In the genomic region with DNA sequence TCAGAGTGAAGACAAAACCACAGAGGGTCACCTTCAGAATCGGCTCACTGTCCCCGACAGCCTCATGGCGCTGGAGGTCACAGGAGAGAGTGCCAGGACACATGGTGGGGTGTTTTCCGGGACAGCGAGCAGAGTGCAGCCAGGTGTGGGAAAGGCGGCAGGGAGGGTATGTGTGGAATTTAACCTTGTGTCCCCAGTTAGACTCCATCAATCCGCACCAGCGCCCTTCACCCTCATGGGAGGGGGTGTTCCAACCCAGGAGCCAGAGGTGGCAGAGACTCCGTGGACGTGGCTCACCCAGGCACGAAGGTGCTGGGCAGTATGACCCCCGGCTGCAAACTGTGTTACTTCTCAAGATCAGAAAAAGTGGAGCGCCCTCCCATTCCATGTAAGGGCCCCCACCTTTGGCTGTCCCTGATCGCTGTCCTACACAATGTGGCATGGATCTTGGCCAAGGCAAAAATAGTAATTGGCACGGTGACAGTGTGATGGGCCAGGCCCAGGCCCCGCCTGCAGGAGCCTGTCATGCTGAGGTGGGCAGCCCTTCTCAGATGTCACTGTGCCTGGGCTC, we compare ENCODE assay signal across 11 cellular contexts.
A peak's percentile ranks its signal among the peaks of the same experiment; 100 is the strongest.
DNase-seq lines count a peak whose midpoint lies in the region; ATAC-seq, FAIRE-seq and TF ChIP-seq lines count a peak whose summit lies in the region.
"Had no signal": no experiment of that assay in that cellular context is flagged by ENCODE, and none has a peak within 500 bp of the region (broad histone marks: within the 10 kb centered on the region; RNA-seq: fewer than 3 reads in every experiment).

No MANE protein-coding gene starts in this region.

- WGBS in heart left ventricle, 4 donors = 38 to 69% (median 62%) methylated on average over 16 of the region's 16 CpGs
- WGBS in pancreas, 2 donors = 55 to 63% methylated on average over 16 of the region's 16 CpGs

- H3K9me3 ChIP-seq in DND-41 (ENCODE audit: insufficient read depth, low read length, severe bottlenecking) (no peaks in the 10 kb centered on the region), heart left ventricle (no peaks in the 10 kb centered on the region), pancreas (no peaks in the 10 kb centered on the region)

- H3K36me3 ChIP-seq in DND-41 (ENCODE audit: insufficient read depth, low read length) = no peaks in the 10 kb centered on the region
- no peaks in the 10 kb centered on the region for H3K36me3 ChIP-seq in heart left ventricle
- H3K36me3 ChIP-seq in pancreas = no peaks in the 10 kb centered on the region

- peaks cover 42% of the 10 kb centered on the region for H4K20me1 ChIP-seq in DND-41 (ENCODE audit: insufficient read depth, low read length)

- peaks cover 55% of the 10 kb centered on the region for H3K4me1 ChIP-seq in DND-41 (ENCODE audit: insufficient read depth, low read length)
- H3K4me1 ChIP-seq in heart left ventricle = peaks cover 11 to 47% (median 38%) of the 10 kb centered on the region in 12 donors
- H3K4me1 ChIP-seq in pancreas = peaks cover 0 to 3% (median 0%) of the 10 kb centered on the region in 3 donors

- no peak for TF ChIP-seq POLR2A in heart left ventricle (IDR thresholded peaks at IDR 0.05)

- no peak overlapping the region for H2AFZ ChIP-seq in DND-41 (ENCODE audit: low read depth, low read length)

- ATAC-seq in DND-41 (ENCODE audit: insufficient read depth, low read depth) (peak; percentile 23), heart left ventricle (peak; percentile 83 to 91 (median 88)), pancreas (peak; percentile 55 to 80 (median 74))
- ATAC-seq: T-helper 17 cell had no signal

- intact Hi-C loops in heart left ventricle (cut with DNase I) (no loop called here), pancreas (cut with DNase I) (no loop called here)

- no peak overlapping the region for H3K9ac ChIP-seq in DND-41 (ENCODE audit: low read depth, low read length)

- H3K27ac ChIP-seq in DND-41 (ENCODE audit: low read length) (peak overlapping the region; percentile 68), heart left ventricle (peak overlapping the region; percentile 65 to 96 (median 84)), pancreas (peak overlapping the region; percentile 35 to 64 (median 50))

- no peaks in the 10 kb centered on the region for H3K27me3 ChIP-seq in DND-41 (ENCODE audit: insufficient read depth, low read length, poor library complexity)
- no peaks in the 10 kb centered on the region for H3K27me3 ChIP-seq in heart left ventricle
- H3K27me3 ChIP-seq in pancreas = no peaks in the 10 kb centered on the region

- TF ChIP-seq CTCF in DND-41 (IDR thresholded peaks at IDR 0.05; ENCODE audit: borderline replicate concordance, extremely low read depth, low read length, poor library complexity, severe bottlenecking) = no peak
- TF ChIP-seq CTCF in heart left ventricle (IDR thresholded peaks at IDR 0.05) = no peak
- TF ChIP-seq CTCF in pancreas (IDR thresholded peaks at IDR 0.05) = no peak

- H3K4me2 ChIP-seq in DND-41 (ENCODE audit: insufficient read depth, low read length) = no peak overlapping the region

- no peak for FAIRE-seq in pancreas (lab: Jason Lieb, UNC)

- H3K4me3 ChIP-seq in DND-41 (ENCODE audit: low read depth in 1 of 2, low read length in 2 of 2) (no peak overlapping the region), heart left ventricle (peak overlapping the region in 1 of 12 donors; percentile 2), pancreas (no peak overlapping the region)

- DNase-seq in DND-41 = no peak
- DNase-seq in NCI-H2107 treated with DMSO at 0.1 percent for 48 hours (lab: John Stamatoyannopoulos, UW; ENCODE audit: unreplicated experiment) = peak; percentile 98
- DNase-seq in heart left ventricle = peak; percentile 71 to 80 (median 76)
- DNase-seq in pancreas = peak in 5 of 6 donors; percentile 43 to 54 (median 49)
- DNase-seq in NCI-H187 treated with DMSO at 0.1 percent for 48 hours (lab: John Stamatoyannopoulos, UW) = no peak
- no peak for DNase-seq in stimulated activated CD8-positive, alpha-beta memory T cell treated with anti-CD3 and anti-CD28 coated beads, Interleukin-4, amount 100 ng/mL, for 48 hours
- no peak for DNase-seq in SKM-1 (lab: John Stamatoyannopoulos, UW; ENCODE audit: unreplicated experiment)
- DNase-seq in RKO (ENCODE audit: low spot score) = no peak
- DNase-seq: activated CD4-positive, alpha-beta T cell treated with anti-CD3 and anti-CD28 coated beads, Interleukin-2, amount 50 U/mL, for 4 hours; activated naive CD4-positive, alpha-beta T cell treated with Interleukin-2 at 50 U/mL for 16 hours; T-helper 17 cell had no signal

- H3K79me2 ChIP-seq in DND-41 (ENCODE audit: insufficient read depth, low read length) = no peaks in the 10 kb centered on the region

Comparison
In these comparisons a context has a peak if more than half of its experiments do, and no peak if none do; other contexts are left out.
1. ATAC-seq: peak in every context shown above with its lines; median percentile 88 in heart left ventricle; 74 in pancreas; 23 in DND-41.
2. DNase-seq: peak in NCI-H2107 treated with DMSO at 0.1 percent for 48 hours (single experiment), heart left ventricle (5 of 5) and pancreas (5 of 6); none in DND-41 (single experiment), NCI-H187 treated with DMSO at 0.1 percent for 48 hours (single experiment), stimulated activated CD8-positive, alpha-beta memory T cell treated with anti-CD3 and anti-CD28 coated beads, Interleukin-4, amount 100 ng/mL, for 48 hours (single experiment), SKM-1 (single experiment) and RKO (single experiment).
3. Peak in every context shown above with its lines, with median percentiles within 50 percentile points of each other: H3K27ac ChIP-seq.